In genomic region chr9:33329117-33329563, GRCh38 we compare ENCODE assay signal across 8 cellular contexts. TPM values are rescaled to one million over a fixed set of nuclear protein-coding genes. Genes with fewer than 3 reads are reported as not detected.
DNase-seq lines count a peak whose midpoint lies in the region; ATAC-seq and TF ChIP-seq lines count a peak whose summit lies in the region.

No MANE protein-coding gene starts in this region.

- H3K9me3 ChIP-seq in mucosa of descending colon, result no peaks in the 10 kb centered on the region
- no peaks in the 10 kb centered on the region for H3K9me3 ChIP-seq in WERI-Rb-1 (ENCODE audit: severe bottlenecking)

- TF ChIP-seq CTCF in mucosa of descending colon (IDR thresholded peaks at IDR 0.05) (no peak), WERI-Rb-1 (IDR thresholded peaks at IDR 0.05; ENCODE audit: low read depth, low read length) (no peak)

- intact Hi-C loops in mucosa of descending colon (cut with DNase I, micrococcal nuclease), result no loop called here

- peak; percentile 95 for DNase-seq in ACHN
- DNase-seq in NCI-H2196 (lab: John Stamatoyannopoulos, UW; ENCODE audit: unreplicated experiment), result peak; percentile 57
- peak; percentile 85 to 95 for DNase-seq in dermis microvascular lymphatic vessel endothelial cell (ENCODE audit: low read depth in 2 of 2)
- DNase-seq in mucosa of descending colon, result peak in 2 of 3 donors; percentile 40 to 83
- no peak for DNase-seq in caudate nucleus (lab: John Stamatoyannopoulos, UW)
- no peak for DNase-seq in GM19240 (ENCODE audit: insufficient read length, low spot score)
- DNase-seq in WERI-Rb-1, result no peak

- no peaks in the 10 kb centered on the region for H3K27me3 ChIP-seq in WERI-Rb-1 (ENCODE audit: insufficient read depth, low read depth, severe bottlenecking)

- ATAC-seq in mucosa of descending colon, result peak; percentile 91
- ATAC-seq in HG02840 (IDR thresholded peaks at IDR 0.05; ENCODE audit: low FRiP score, unreplicated experiment), result no peak

- no peak overlapping the region for H3K27ac ChIP-seq in caudate nucleus (ENCODE audit: low read depth, low read length)
- H3K27ac ChIP-seq in WERI-Rb-1, result no peak overlapping the region

- H3K36me3 ChIP-seq in mucosa of descending colon (ENCODE audit: low read depth), result peaks cover 3% of the 10 kb centered on the region
- H3K36me3 ChIP-seq in WERI-Rb-1, result peaks cover 58% of the 10 kb centered on the region

- peaks cover 27% of the 10 kb centered on the region for H3K4me1 ChIP-seq in mucosa of descending colon (ENCODE audit: low read depth)

- H3K4me3 ChIP-seq in mucosa of descending colon, result no peak overlapping the region
- H3K4me3 ChIP-seq in WERI-Rb-1 (ENCODE audit: low read depth, low read length), result no peak overlapping the region

- in situ Hi-C loops in ACHN (cut with HindIII; ENCODE audit: low pct_ligation_motif_present, low pct_unique_long_range_greater_than_20kb, low sequenced_read_pairs), result no loop called here

RNA-seq across cellular contexts. Expression of gene NFX1, which starts 38.8 kb away (rescaled TPM):
- total RNA-seq in dermis microvascular lymphatic vessel endothelial cell (8.6 and 11.1 TPM in 2 replicates), mucosa of descending colon (10 to 100 TPM; 35.9 to 44.4 (median 39.5) TPM)

Comparison
In these comparisons a context has a peak if more than half of its experiments do, and no peak if none do; other contexts are left out.
1. DNase-seq: peak in ACHN (single experiment), NCI-H2196 (single experiment), dermis microvascular lymphatic vessel endothelial cell (2 of 2) and mucosa of descending colon (2 of 3); none in caudate nucleus (0 of 61), GM19240 (single experiment) and WERI-Rb-1 (single experiment).